1 cellular context compared by ENCODE assay signal in the genomic region with DNA sequence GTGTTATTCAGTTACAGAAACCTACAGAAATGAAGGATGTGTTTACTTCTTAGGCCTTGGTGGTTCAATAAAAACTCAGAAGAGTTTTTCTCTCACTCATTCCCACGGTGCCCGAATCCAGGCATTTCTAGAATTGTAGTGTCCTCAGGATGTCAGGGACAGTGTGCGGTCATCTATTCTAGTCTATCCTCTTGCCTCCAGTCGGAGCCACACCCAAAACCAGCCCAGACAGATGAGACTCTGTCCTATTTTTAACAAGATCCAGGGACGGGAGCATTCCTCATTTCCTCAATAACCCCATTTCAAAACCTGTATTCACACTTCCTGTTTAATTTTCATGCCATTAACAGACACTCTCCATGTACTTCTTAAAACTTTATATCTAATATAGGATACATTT.
TF ChIP-seq lines count a peak whose summit lies in the region.

No MANE protein-coding gene starts in this region.

TF ChIP-seq in IMR-90, 13 proteins besides CTCF, POLR2A, EP300 and RAD21 (continued from another document):
- TF ChIP-seq, protein P1, sequence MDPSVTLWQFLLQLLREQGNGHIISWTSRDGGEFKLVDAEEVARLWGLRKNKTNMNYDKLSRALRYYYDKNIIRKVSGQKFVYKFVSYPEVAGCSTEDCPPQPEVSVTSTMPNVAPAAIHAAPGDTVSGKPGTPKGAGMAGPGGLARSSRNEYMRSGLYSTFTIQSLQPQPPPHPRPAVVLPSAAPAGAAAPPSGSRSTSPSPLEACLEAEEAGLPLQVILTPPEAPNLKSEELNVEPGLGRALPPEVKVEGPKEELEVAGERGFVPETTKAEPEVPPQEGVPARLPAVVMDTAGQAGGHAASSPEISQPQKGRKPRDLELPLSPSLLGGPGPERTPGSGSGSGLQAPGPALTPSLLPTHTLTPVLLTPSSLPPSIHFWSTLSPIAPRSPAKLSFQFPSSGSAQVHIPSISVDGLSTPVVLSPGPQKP (IDR thresholded peaks at IDR 0.05; ENCODE audit: borderline replicate concordance, low read depth, low read length): no peak
- no peak for TF ChIP-seq MXI1 (IDR thresholded peaks at IDR 0.05; ENCODE audit: borderline replicate concordance, low read depth, low read length)
- no peak for TF ChIP-seq MAFK (IDR thresholded peaks at IDR 0.05; ENCODE audit: low read depth, low read length)
- no peak for TF ChIP-seq CEBPB (IDR thresholded peaks at IDR 0.05; ENCODE audit: low read depth, low read length)
- TF ChIP-seq NFE2L2 (IDR thresholded peaks at IDR 0.05; ENCODE audit: low read depth, low read length): no peak
- TF ChIP-seq BHLHE40 (IDR thresholded peaks at IDR 0.05; ENCODE audit: low read depth, low read length): no peak
- no peak for TF ChIP-seq RCOR1 (IDR thresholded peaks at IDR 0.05; ENCODE audit: insufficient replicate concordance, low read length)
